Comparison of ENCODE assay signal across 1 cellular context in genomic region chr11:61160487-61161189, GRCh38.
TF ChIP-seq lines count a peak whose summit lies in the region.

No MANE protein-coding gene starts in this region.

TF ChIP-seq in HEK293, 187 proteins besides CTCF, POLR2A, EP300 and RAD21 (continued from another document):
- TF ChIP-seq ZNF580 (tag by site-specific recombination; IDR thresholded peaks at IDR 0.05), result peak; percentile 68; the same call in 1 of the 2 replicates
- no peak for TF ChIP-seq ZNF404 (tag by site-specific recombination; IDR thresholded peaks at IDR 0.05)
- TF ChIP-seq SP7 (tag by site-specific recombination; IDR thresholded peaks at IDR 0.05), result peak; percentile 69; the same call in 1 of the 2 replicates
- peak; percentile 57 for TF ChIP-seq ZNF398 (tag by site-specific recombination; IDR thresholded peaks at IDR 0.05)
- TF ChIP-seq ZNF2 (tag by site-specific recombination; IDR thresholded peaks at IDR 0.05), result 0 out of 2 replicates have a peak, but pooled peaks have one; percentile 41
- 0 out of 2 replicates have a peak, but pooled peaks have one; percentile 20 for TF ChIP-seq ZXDB (tag by site-specific recombination; IDR thresholded peaks at IDR 0.05)
- TF ChIP-seq YY1 (tag by site-specific recombination; IDR thresholded peaks at IDR 0.05), result 0 out of 2 replicates have a peak, but pooled peaks have one; percentile 3
